Comparison of ENCODE assay signal across 12 cellular contexts in genomic region chr3:98269846-98270245, GRCh38. TPM values are rescaled to one million over a fixed set of nuclear protein-coding genes. Genes with fewer than 3 reads are reported as not detected.
"Had no signal": no experiment of that assay in that cellular context is flagged by ENCODE, and none has a peak within 500 bp of the region (broad histone marks: within the 10 kb centered on the region; RNA-seq: fewer than 3 reads in every experiment).

No MANE protein-coding gene starts in this region.

- H3K9ac ChIP-seq: GM23248 had no signal

- ATAC-seq: GM23338, HCT116 had no signal

- H3K36me3 ChIP-seq: HAP-1 had no signal

- H3K9me3 ChIP-seq: HAP-1 had no signal

- DNase-seq: GM23248, GOT3, H7, H9, HCEC 1CT, HFFc6 had no signal

- FAIRE-seq: H1, H54 had no signal

- H3K4me3 ChIP-seq: GM23248, GM23338, HAP-1 had no signal

- H3K4me2 ChIP-seq: GM23338 had no signal

- H3K27ac ChIP-seq: GM23248 had no signal

- H2AFZ ChIP-seq: GM23248, GM23338 had no signal

- H3K4me1 ChIP-seq: HAP-1 had no signal

RNA-seq across cellular contexts. Expression of gene OR5H6, which starts 5.8 kb away (rescaled TPM):
- total RNA-seq: GM23248, GM23338, H1, H4, H7, H9, HFFc6 had no signal
- polyA plus RNA-seq: GM23248 had no signal

RNA-seq across cellular contexts. Expression of gene OR5H2, which starts 12.5 kb away (rescaled TPM):
- total RNA-seq: GM23248, GM23338, H1, H4, H7, H9, HFFc6 had no signal
- polyA plus RNA-seq: GM23248, H1 had no signal
